Comparison of ENCODE assay signal across 17 cellular contexts in genomic region chr7:96449094-96449493, GRCh38.
"Had no signal": no experiment of that assay in that cellular context is flagged by ENCODE, and none has a peak within 500 bp of the region (broad histone marks: within the 10 kb centered on the region; RNA-seq: fewer than 3 reads in every experiment).

No MANE protein-coding gene starts in this region.

- H3K4me1 ChIP-seq: esophagus squamous epithelium, gastroesophageal sphincter, spleen, tibial artery, upper lobe of left lung, uterus had no signal

- H3K9me3 ChIP-seq: esophagus squamous epithelium, gastroesophageal sphincter, neutrophil, spleen, tibial artery, upper lobe of left lung, uterus had no signal

- H3K4me3 ChIP-seq: esophagus squamous epithelium, gastroesophageal sphincter, spleen, tibial artery, upper lobe of left lung, uterus had no signal

- H3K27ac ChIP-seq: esophagus squamous epithelium, gastroesophageal sphincter, neutrophil, spleen, tibial artery, upper lobe of left lung, uterus had no signal

- ATAC-seq: effector memory CD8-positive, alpha-beta T cell; gastroesophageal sphincter; naive thymus-derived CD4-positive, alpha-beta T cell; sciatic nerve had no signal

- DNase-seq: effector memory CD8-positive, alpha-beta T cell; esophagus squamous epithelium; foreskin fibroblast; glutamatergic neuron; naive thymus-derived CD4-positive, alpha-beta T cell; nephron progenitor cell; posterior cingulate gyrus; spleen; stimulated activated CD4-positive, alpha-beta T cell treated with anti-CD3 and anti-CD28 coated beads, Interleukin-15, amount 100 ng/mL, for 24 hours; stimulated activated CD4-positive, alpha-beta T cell treated with anti-CD3 and anti-CD28 coated beads, Interleukin-1b, Interleukin-23, amount 100 ng/mL, for 48 hours; stimulated activated CD4-positive, alpha-beta T cell treated with anti-CD3 and anti-CD28 coated beads, Interleukin-4, amount 100 ng/mL, for 24 hours; tibial artery; upper lobe of left lung; uterus had no signal

- H3K36me3 ChIP-seq: esophagus squamous epithelium, gastroesophageal sphincter, neutrophil, spleen, tibial artery, upper lobe of left lung, uterus had no signal

- H3K27me3 ChIP-seq: esophagus squamous epithelium, neutrophil, tibial artery, upper lobe of left lung, uterus had no signal
